In the genomic region with DNA sequence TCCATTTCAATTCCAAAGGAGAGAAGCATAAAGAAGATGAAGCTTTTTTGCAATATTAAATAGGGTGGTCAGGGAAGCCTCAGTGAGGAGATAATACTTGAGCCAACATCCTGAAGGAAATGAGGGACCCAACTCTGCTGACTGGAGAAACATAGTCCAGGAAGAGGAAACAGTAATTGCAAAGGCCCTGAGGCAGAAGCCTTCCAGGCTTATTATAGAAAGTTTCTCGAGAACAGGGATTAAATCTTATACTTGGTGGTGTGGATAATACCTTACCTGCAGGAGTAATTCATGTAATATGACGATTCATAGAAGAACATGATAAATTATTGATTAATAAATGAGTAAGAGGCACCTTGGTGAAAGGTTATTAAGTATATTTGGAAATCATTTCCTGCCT, we compare ENCODE assay signal across 14 cellular contexts. TPM values are rescaled to one million over a fixed set of nuclear protein-coding genes. Genes with fewer than 3 reads are reported as not detected.
A peak's percentile ranks its signal among the peaks of the same experiment; 100 is the strongest.
DNase-seq lines count a peak whose midpoint lies in the region; ATAC-seq and TF ChIP-seq lines count a peak whose summit lies in the region.
"Had no signal": no experiment of that assay in that cellular context is flagged by ENCODE, and none has a peak within 500 bp of the region (broad histone marks: within the 10 kb centered on the region; RNA-seq: fewer than 3 reads in every experiment).

No MANE protein-coding gene starts in this region.

- peaks cover 38% of the 10 kb centered on the region for H3K79me2 ChIP-seq in GM23338 (replicated peaks; ENCODE audit: insufficient read depth)

- no peak for DNase-seq in CD4-positive, alpha-beta T cell
- DNase-seq in GM23338 (ENCODE audit: low spot score) (no peak), adipocyte (ENCODE audit: low read depth) (no peak), NCI-H1092 treated with DMSO at 0.1 percent for 48 hours (lab: John Stamatoyannopoulos, UW) (no peak), NCI-H187 (lab: John Stamatoyannopoulos, UW) (no peak), GF-D8 (lab: John Stamatoyannopoulos, UW) (no peak)
- DNase-seq in naive thymus-derived CD8-positive, alpha-beta T cell = no peak
- DNase-seq: activated gamma-delta T cell, body of pancreas, RPMI8226, small intestine, tibial artery, WERI-Rb-1 had no signal

- H3K36me3 ChIP-seq in GM23338 (ENCODE audit: insufficient read depth) (peaks cover 11% of the 10 kb centered on the region; the same call in 1 of the 2 replicates), adipocyte (ENCODE audit: control insufficient read depth, insufficient read depth, low read length, severe bottlenecking) (no peaks in the 10 kb centered on the region)
- H3K36me3 ChIP-seq: tibial artery had no signal

- H3K9me3 Mint-ChIP-seq in CD4-positive, alpha-beta T cell = no peaks in the 10 kb centered on the region
- no peaks in the 10 kb centered on the region; the same call in 2 of the 3 replicates for H3K9me3 Mint-ChIP-seq in GM23338
- H3K9me3 Mint-ChIP-seq in naive thymus-derived CD8-positive, alpha-beta T cell = no peaks in the 10 kb centered on the region

- H3K27ac ChIP-seq in CD4-positive, alpha-beta T cell (ENCODE audit: low read depth, low read length) = no peak overlapping the region
- H3K27ac ChIP-seq in GM23338 (ENCODE audit: low read depth) = no peak overlapping the region

- H3K4me2 ChIP-seq in GM23338 = no peak overlapping the region

- no peaks in the 10 kb centered on the region; the same call in 1 of the 2 replicates for H4K20me1 ChIP-seq in GM23338 (replicated peaks; ENCODE audit: insufficient read depth)
- H4K20me1 ChIP-seq: BLaER1 had no signal

- CTCF ChIA-PET in CD4-positive, alpha-beta T cell (lab: Charles Lee) = no interaction called here

- H3K4me1 Mint-ChIP-seq in CD4-positive, alpha-beta T cell (ENCODE audit: low read depth) = peaks cover 14% of the 10 kb centered on the region
- peaks cover 4% of the 10 kb centered on the region; the same call in 1 of the 3 replicates for H3K4me1 Mint-ChIP-seq in GM23338
- H3K4me1 Mint-ChIP-seq in naive thymus-derived CD8-positive, alpha-beta T cell = peaks cover 13 to 19% (median 16%) of the 10 kb centered on the region in 4 donors

- no peak overlapping the region for H3K9ac ChIP-seq in adipocyte (ENCODE audit: low read length)

- H3F3A ChIP-seq in GM23338 (replicated peaks; ENCODE audit: low read depth) = no peaks in the 10 kb centered on the region

- H3K27me3 Mint-ChIP-seq in CD4-positive, alpha-beta T cell = no peaks in the 10 kb centered on the region
- peaks cover 9% of the 10 kb centered on the region for H3K27me3 Mint-ChIP-seq in GM23338 (ENCODE audit: insufficient read depth, low read depth, poor library complexity)
- H3K27me3 Mint-ChIP-seq in naive thymus-derived CD8-positive, alpha-beta T cell = peaks cover 0 to 2% (median 1%) of the 10 kb centered on the region in 5 donors

- intact Hi-C loops in CD4-positive, alpha-beta T cell (cut with DNase I, micrococcal nuclease) = loop anchor here (5.0 to 10.0 kb wide), 6 partner anchors 275 to 1502 kb away; partner anchors contain the start of genes N4BP2L2 (in 2 of the 2), PDS5B (in 2 of the 2), BRCA2 (in 1 of the 2) and ZAR1L (in 1 of the 2)

- TF ChIP-seq CTCF in CD4-positive, alpha-beta T cell (IDR thresholded peaks at IDR 0.05) = no peak
- no peak for TF ChIP-seq CTCF in GM23338 (conservative IDR thresholded peaks at IDR 0.05; ENCODE audit: low read depth in 2 of 2)

- no peaks in the 10 kb centered on the region; the same call in 1 of the 2 replicates for H3K4me1 ChIP-seq in GM23338 (ENCODE audit: insufficient read depth)
- H3K4me1 ChIP-seq in adipocyte (ENCODE audit: control insufficient read depth, insufficient read depth, low read length) = peaks cover 2% of the 10 kb centered on the region

- H3K27ac Mint-ChIP-seq in CD4-positive, alpha-beta T cell = no peak overlapping the region
- no peak overlapping the region for H3K27ac Mint-ChIP-seq in GM23338
- H3K27ac Mint-ChIP-seq in naive thymus-derived CD8-positive, alpha-beta T cell = no peak overlapping the region

- 0 out of 2 replicates have a peak overlapping the region, but pooled peaks have one; percentile 9 for H2AFZ ChIP-seq in GM23338

- no peak overlapping the region for H3K4me3 ChIP-seq in GM23338
- peak overlapping the region; percentile 99 for H3K4me3 ChIP-seq in adipocyte (ENCODE audit: low read length)

- H3K36me3 Mint-ChIP-seq in CD4-positive, alpha-beta T cell (ENCODE audit: low read depth) = peaks cover 25% of the 10 kb centered on the region
- peaks cover 18% of the 10 kb centered on the region for H3K36me3 Mint-ChIP-seq in GM23338 (ENCODE audit: low read depth)
- peaks cover 0 to 8% (median 8%) of the 10 kb centered on the region in 3 donors for H3K36me3 Mint-ChIP-seq in naive thymus-derived CD8-positive, alpha-beta T cell

- ATAC-seq in CD4-positive, alpha-beta T cell (ENCODE audit: poor library complexity) = no peak
- ATAC-seq in GM23338 = no peak
- ATAC-seq in naive thymus-derived CD8-positive, alpha-beta T cell = no peak
- ATAC-seq: body of pancreas had no signal

- POLR2A ChIA-PET in CD4-positive, alpha-beta T cell (lab: Charles Lee) = no interaction called here
- POLR2A ChIA-PET in naive thymus-derived CD8-positive, alpha-beta T cell (lab: Charles Lee) = interaction anchor here (2.0 to 2.1 kb wide), 2 partner anchors 30 to 274 kb away, joined by 7 to 8 read pairs; no protein-coding TSS in a partner anchor

- H3K9me2 ChIP-seq in GM23338 (ENCODE audit: insufficient read depth) = no peaks in the 10 kb centered on the region

- no peaks in the 10 kb centered on the region for H3K27me3 ChIP-seq in CD4-positive, alpha-beta T cell (ENCODE audit: control insufficient read depth, insufficient read depth, low read length)
- H3K27me3 ChIP-seq in GM23338 (ENCODE audit: insufficient read depth) = no peaks in the 10 kb centered on the region
- H3K27me3 ChIP-seq in adipocyte (replicated peaks; ENCODE audit: control insufficient read depth, insufficient read depth, low read length) = no peaks in the 10 kb centered on the region
- H3K27me3 ChIP-seq: BLaER1, body of pancreas, tibial artery had no signal

- no peaks in the 10 kb centered on the region for H3K9me3 ChIP-seq in CD4-positive, alpha-beta T cell (ENCODE audit: control insufficient read depth, low read length)
- no peaks in the 10 kb centered on the region for H3K9me3 ChIP-seq in adipocyte (ENCODE audit: control insufficient read depth, low read length)
- H3K9me3 ChIP-seq: BLaER1, body of pancreas, tibial artery had no signal

- H3K4me3 Mint-ChIP-seq in CD4-positive, alpha-beta T cell = peak overlapping the region; percentile 71
- H3K4me3 Mint-ChIP-seq in GM23338 = peak overlapping the region; percentile 27; the same call in 1 of the 3 replicates
- H3K4me3 Mint-ChIP-seq in naive thymus-derived CD8-positive, alpha-beta T cell = peak overlapping the region in 8 of 10 donors; percentile 3 to 95 (median 36)

TF ChIP-seq in GM23338, 12 proteins besides CTCF, POLR2A, EP300 and RAD21 (continues in another document):
- no peak for TF ChIP-seq EZH2phosphoT487 (IDR thresholded peaks at IDR 0.05; ENCODE audit: unreplicated experiment)
- TF ChIP-seq JUNB (IDR thresholded peaks at IDR 0.05; ENCODE audit: unreplicated experiment) = no peak

RNA-seq across cellular contexts. Expression of gene RFC3, which starts 1.0 kb away (rescaled TPM):
- 1 to 10 TPM; 4.5 TPM for total RNA-seq in CD4-positive, alpha-beta T cell
- 75.5 and 84.7 TPM in 2 replicates for total RNA-seq in GM23338 (2014; rRNA removed; shearing (Covaris generic))
- 41.0 and 48.7 TPM in 2 replicates for polyA plus RNA-seq in GM23338 (2016; fragmentation: Nextera tagmentation; extraction: Ambion mirVana)
- 1 to 10 TPM; 5.4 to 6.8 TPM for total RNA-seq in naive thymus-derived CD8-positive, alpha-beta T cell
- polyA plus RNA-seq in naive thymus-derived CD8-positive, alpha-beta T cell = 1 to 10 TPM; 4.3 to 5.0 (median 4.4) TPM
